13 cellular contexts compared by ENCODE assay signal in genomic region chr18:28125051-28125450, GRCh38. TPM values are rescaled to one million over a fixed set of nuclear protein-coding genes. Genes with fewer than 3 reads are reported as not detected.
"Had no signal": no experiment of that assay in that cellular context is flagged by ENCODE, and none has a peak within 500 bp of the region (broad histone marks: within the 10 kb centered on the region; RNA-seq: fewer than 3 reads in every experiment).

No MANE protein-coding gene starts in this region.

- H3K27ac ChIP-seq: brain microvascular endothelial cell, SK-N-MC, skin epidermis, thyroid gland, uterus had no signal

- H3K4me1 ChIP-seq: uterus had no signal

- DNase-seq: activated CD4-positive, alpha-beta T cell treated with anti-CD3 and anti-CD28 coated beads for 48 hours; activated naive CD4-positive, alpha-beta T cell treated with anti-CD3 and anti-CD28 coated beads, Interleukin-2, amount 50 U/mL, for 16 hours; adrenal gland; brain microvascular endothelial cell; hypothalamus; mucosa of descending colon; naive thymus-derived CD8-positive, alpha-beta T cell; thyroid gland; uterus had no signal

- H3K9me3 ChIP-seq: adrenal gland, mucosa of descending colon, thyroid gland, uterus had no signal

- H3K27me3 ChIP-seq: adrenal gland, brain microvascular endothelial cell, thyroid gland, uterus had no signal

- H3K4me3 ChIP-seq: mucosa of descending colon, SK-N-MC, skin epidermis, thyroid gland, uterus had no signal

- ATAC-seq: activated T-helper 17 cell treated with anti-CD3 and anti-CD28 coated beads, Interleukin-2, amount 50 U/mL, for 72 hours; mucosa of descending colon; naive thymus-derived CD8-positive, alpha-beta T cell; WTC11 had no signal

- H3K36me3 ChIP-seq: adrenal gland, brain microvascular endothelial cell, thyroid gland, uterus had no signal

RNA-seq across cellular contexts. Expression of gene CDH2, which starts 51.9 kb away (rescaled TPM):
- total RNA-seq: naive thymus-derived CD8-positive, alpha-beta T cell had no signal
- polyA plus RNA-seq: naive thymus-derived CD8-positive, alpha-beta T cell had no signal
